8 cellular contexts compared by ENCODE assay signal in genomic region chr15:40843885-40844542, GRCh38. TPM values are rescaled to one million over a fixed set of nuclear protein-coding genes. Genes with fewer than 3 reads are reported as not detected.
DNase-seq lines count a peak whose midpoint lies in the region; ATAC-seq and TF ChIP-seq lines count a peak whose summit lies in the region.

Gene SPINT1, plus strand, starts transcription at chr15:40844048. Its CDS starts 507 bp downstream, at chr15:40844555.

- intact Hi-C loops in heart right ventricle (cut with DNase I), result no loop called here
- intact Hi-C loops in gastrocnemius medialis (cut with DNase I; ENCODE audit: low total_unique reads), result no loop called here

- no peaks in the 10 kb centered on the region for H3K27me3 ChIP-seq in CD8-positive, alpha-beta memory T cell (ENCODE audit: insufficient read depth, low read length, poor library complexity, severe bottlenecking)
- H3K27me3 ChIP-seq in heart right ventricle, result peaks cover 9 to 43% (median 35%) of the 10 kb centered on the region in 7 donors
- H3K27me3 ChIP-seq in gastrocnemius medialis, result peaks cover 24 to 34% (median 29%) of the 10 kb centered on the region in 3 donors

- no peak for TF ChIP-seq POLR2A in gastrocnemius medialis (IDR thresholded peaks at IDR 0.05)

- H3K4me3 ChIP-seq in CD8-positive, alpha-beta memory T cell (ENCODE audit: low read length), result peak within 1 kb of the TSS; percentile 60
- peak within 1 kb of the TSS; percentile 25 to 65 (median 50) for H3K4me3 ChIP-seq in heart right ventricle
- peak within 1 kb of the TSS; percentile 27 to 52 (median 45) for H3K4me3 ChIP-seq in gastrocnemius medialis

- no peak within 1 kb of the TSS for H3K27ac ChIP-seq in CD8-positive, alpha-beta memory T cell (ENCODE audit: low read depth, low read length)
- H3K27ac ChIP-seq in heart right ventricle (no peak within 1 kb of the TSS), gastrocnemius medialis (no peak within 1 kb of the TSS)

- peak in 3 of 5 donors; percentile 6 to 13 (median 8) for DNase-seq in CD8-positive, alpha-beta memory T cell
- peak; percentile 43 for DNase-seq in NCI-H2171 treated with DMSO at 0.1 percent for 48 hours (lab: John Stamatoyannopoulos, UW)
- DNase-seq in activated T-cell treated with anti-CD3 and anti-CD28 coated beads, Interleukin-2, amount 50 U/mL, for 72 hours, result peak; percentile 84 to 87
- peak in 1 of 2 donors; percentile 20 for DNase-seq in heart right ventricle
- no peak for DNase-seq in gastrocnemius medialis
- DNase-seq in cerebellar cortex (ENCODE audit: low spot score), result no peak
- no peak for DNase-seq in HK-2 (ENCODE audit: unreplicated experiment)
- DNase-seq in NCI-H128 (lab: John Stamatoyannopoulos, UW; ENCODE audit: unreplicated experiment), result no peak

- TF ChIP-seq CTCF in heart right ventricle (IDR thresholded peaks at IDR 0.05) (no peak), gastrocnemius medialis (IDR thresholded peaks at IDR 0.05 in 4 of 5, conservative IDR thresholded peaks at IDR 0.05 in 1 of 5) (no peak)

- peak; percentile 88 for ATAC-seq in activated T-cell treated with anti-CD3 and anti-CD28 coated beads, Interleukin-2, amount 50 U/mL, for 72 hours (replicated peaks in 1 of 2)
- ATAC-seq in heart right ventricle, result peak in 4 of 8 donors; percentile 8 to 41 (median 18)
- no peak for ATAC-seq in gastrocnemius medialis

- peaks cover 10 to 14% of the 10 kb centered on the region in 2 donors for H3K27me3 Mint-ChIP-seq in CD8-positive, alpha-beta memory T cell
- peaks cover 14% of the 10 kb centered on the region for H3K27me3 Mint-ChIP-seq in activated T-cell treated with anti-CD3 and anti-CD28 coated beads, Interleukin-2, amount 50 U/mL, for 72 hours (ENCODE audit: low read depth)

- H3K9me3 Mint-ChIP-seq in CD8-positive, alpha-beta memory T cell, result no peaks in the 10 kb centered on the region
- no peaks in the 10 kb centered on the region for H3K9me3 Mint-ChIP-seq in activated T-cell treated with anti-CD3 and anti-CD28 coated beads, Interleukin-2, amount 50 U/mL, for 72 hours

- H3K9me3 ChIP-seq in CD8-positive, alpha-beta memory T cell (ENCODE audit: low read length), result no peaks in the 10 kb centered on the region
- H3K9me3 ChIP-seq in heart right ventricle, result no peaks in the 10 kb centered on the region
- H3K9me3 ChIP-seq in gastrocnemius medialis, result no peaks in the 10 kb centered on the region

- H3K4me1 Mint-ChIP-seq in CD8-positive, alpha-beta memory T cell, result peaks cover 5 to 26% (median 11%) of the 10 kb centered on the region in 3 donors
- H3K4me1 Mint-ChIP-seq in activated T-cell treated with anti-CD3 and anti-CD28 coated beads, Interleukin-2, amount 50 U/mL, for 72 hours (ENCODE audit: low read depth), result peaks cover 37% of the 10 kb centered on the region

- 0% methylated on average over 66 to 70 of the region's 70 CpGs for WGBS in heart right ventricle, 2 donors

- peaks cover 0 to 3% (median 0%) of the 10 kb centered on the region in 3 donors for H3K36me3 Mint-ChIP-seq in CD8-positive, alpha-beta memory T cell
- H3K36me3 Mint-ChIP-seq in activated T-cell treated with anti-CD3 and anti-CD28 coated beads, Interleukin-2, amount 50 U/mL, for 72 hours (ENCODE audit: insufficient read depth in 2 of 2), result peaks cover 2 to 3% of the 10 kb centered on the region in 2 donors

- in situ Hi-C loops in gastrocnemius medialis (cut with MboI; ENCODE audit: low sequenced_read_pairs in 4 of 4), result no loop called here

- peak within 1 kb of the TSS in 3 of 8 donors; percentile 66 to 87 (median 75) for H3K27ac Mint-ChIP-seq in CD8-positive, alpha-beta memory T cell
- H3K27ac Mint-ChIP-seq in activated T-cell treated with anti-CD3 and anti-CD28 coated beads, Interleukin-2, amount 50 U/mL, for 72 hours, result no peak within 1 kb of the TSS

- POLR2A ChIA-PET in CD8-positive, alpha-beta memory T cell (lab: Charles Lee), result no interaction called here

- H3K4me3 Mint-ChIP-seq in CD8-positive, alpha-beta memory T cell, result peak within 1 kb of the TSS; percentile 81 to 90 (median 83)
- H3K4me3 Mint-ChIP-seq in activated T-cell treated with anti-CD3 and anti-CD28 coated beads, Interleukin-2, amount 50 U/mL, for 72 hours, result peak within 1 kb of the TSS; percentile 92 to 93

- no peaks in the 10 kb centered on the region for H3K36me3 ChIP-seq in CD8-positive, alpha-beta memory T cell (ENCODE audit: insufficient read depth, low read length)
- H3K36me3 ChIP-seq in heart right ventricle (no peaks in the 10 kb centered on the region), gastrocnemius medialis (no peaks in the 10 kb centered on the region)

- peaks cover 17% of the 10 kb centered on the region for H3K4me1 ChIP-seq in CD8-positive, alpha-beta memory T cell (ENCODE audit: insufficient read depth, low read length)
- H3K4me1 ChIP-seq in heart right ventricle (peaks cover 10 to 41% (median 13%) of the 10 kb centered on the region in 9 donors), gastrocnemius medialis (peaks cover 0 to 13% of the 10 kb centered on the region in 2 donors)

- CTCF ChIA-PET in CD8-positive, alpha-beta memory T cell (lab: Charles Lee), result interaction anchor here (1.0 to 8.2 kb wide), 3 partner anchors 14 to 48 kb away, joined by 3 to 64 read pairs (median 6); no protein-coding TSS in a partner anchor

RNA-seq across cellular contexts. Expression of gene SPINT1, which starts in this region (rescaled TPM):
- 1 to 10 TPM; 6.7 to 7.6 TPM for total RNA-seq in CD8-positive, alpha-beta memory T cell
- polyA plus RNA-seq in CD8-positive, alpha-beta memory T cell, result 3.1 TPM
- total RNA-seq in activated T-cell treated with anti-CD3 and anti-CD28 coated beads, Interleukin-2, amount 50 U/mL, for 72 hours, result 10 to 100 TPM; 17.3 to 19.4 TPM
- total RNA-seq in heart right ventricle (1 to 10 TPM in 2 of 10 donors, under 1 TPM in 7, not detected in 1; 0.17 to 1.9 (median 0.47) TPM), gastrocnemius medialis (1 to 10 TPM in 2 of 4 donors, under 1 TPM in 1, not detected in 1; 0.42 to 5.0 (median 1.0) TPM)
- under 1 TPM; 0.22 to 0.43 TPM for polyA plus RNA-seq in heart right ventricle

Comparison
In these comparisons a context has a peak if more than half of its experiments do, and no peak if none do; other contexts are left out.
1. DNase-seq: peak in CD8-positive, alpha-beta memory T cell (3 of 5), NCI-H2171 treated with DMSO at 0.1 percent for 48 hours (single experiment) and activated T-cell treated with anti-CD3 and anti-CD28 coated beads, Interleukin-2, amount 50 U/mL, for 72 hours (2 of 2); none in gastrocnemius medialis (0 of 2), cerebellar cortex (single experiment), HK-2 (single experiment) and NCI-H128 (single experiment).
2. ATAC-seq: peak in activated T-cell treated with anti-CD3 and anti-CD28 coated beads, Interleukin-2, amount 50 U/mL, for 72 hours (2 of 2); none in gastrocnemius medialis (0 of 2).
3. Peak in every context shown above with its lines, with median percentiles within 50 percentile points of each other: H3K4me3 ChIP-seq.